30 cellular contexts compared by ENCODE assay signal in genomic region chr2:148517296-148517695, GRCh38.
"Had no signal": no experiment of that assay in that cellular context is flagged by ENCODE, and none has a peak within 500 bp of the region (broad histone marks: within the 10 kb centered on the region; RNA-seq: fewer than 3 reads in every experiment).

No MANE protein-coding gene starts in this region.

- DNase-seq: Karpas-422, MG63, MM.1S, MV-4-11, NCI-H1048, NCI-H1092, NCI-H1105, NCI-H1105 treated with DMSO at 0.1 percent for 48 hours, NCI-H1417 treated with DMSO at 0.1 percent for 48 hours, NCI-H1436, NCI-H1436 treated with DMSO at 0.1 percent for 48 hours, NCI-H146, NCI-H1694, NCI-H1694 treated with DMSO at 0.1 percent for 48 hours, NCI-H187, NCI-H187 treated with DMSO at 0.1 percent for 48 hours, NCI-H1930, NCI-H2029, NCI-H2029 treated with DMSO at 0.1 percent for 48 hours, NCI-H2081, NCI-H2081 treated with DMSO at 0.1 percent for 48 hours, NCI-H2107, NCI-H2171, NCI-H2171 treated with DMSO at 0.1 percent for 48 hours, NCI-H2227 treated with DMSO at 0.1 percent for 48 hours, NCI-H226, NCI-H345, NCI-H446, NCI-H446 treated with DMSO at 0.1 percent for 48 hours, NCI-H510A had no signal
